ENCODE assay signal across 24 cellular contexts in genomic region chr2:19722486-19723420, GRCh38.
DNase-seq lines count a peak whose midpoint lies in the region; ATAC-seq and TF ChIP-seq lines count a peak whose summit lies in the region.
"Had no signal": no experiment of that assay in that cellular context is flagged by ENCODE, and none has a peak within 500 bp of the region (broad histone marks: within the 10 kb centered on the region; RNA-seq: fewer than 3 reads in every experiment).

No MANE protein-coding gene starts in this region.

- no peak for TF ChIP-seq EP300 in sigmoid colon (IDR thresholded peaks at IDR 0.05)

- H3K36me3 ChIP-seq in fibroblast of lung (ENCODE audit: control insufficient read depth, insufficient read depth, low read length): no peaks in the 10 kb centered on the region
- H3K36me3 ChIP-seq in sigmoid colon: no peaks in the 10 kb centered on the region
- H3K36me3 ChIP-seq: ovary, right lobe of liver, upper lobe of left lung had no signal

- TF ChIP-seq CTCF in fibroblast of lung (conservative IDR thresholded peaks at IDR 0.05 in 1 of 2, IDR thresholded peaks at IDR 0.05 in 1 of 2; ENCODE audit: low read depth in 1 of 2, low read length in 2 of 2): no peak
- no peak for TF ChIP-seq CTCF in sigmoid colon (IDR thresholded peaks at IDR 0.05)

- no peak overlapping the region for H2AFZ ChIP-seq in fibroblast of lung (ENCODE audit: low read length)
- H2AFZ ChIP-seq: hepatocyte had no signal

- intact Hi-C loops in sigmoid colon (cut with DNase I): no loop called here

- H3K9ac ChIP-seq in fibroblast of lung (ENCODE audit: insufficient read depth, low read length): no peak overlapping the region

- WGBS in sigmoid colon, 2 donors: 69 to 77% methylated on average over 10 of the region's 10 CpGs

- ATAC-seq in GM19452 (IDR thresholded peaks at IDR 0.05; ENCODE audit: unreplicated experiment) (no peak), SK-N-SH treated with all-trans-retinoic acid at 6 μM for 48 hours (no peak)
- ATAC-seq: effector memory CD8-positive, alpha-beta T cell; HepG2 had no signal

- no peak overlapping the region for H3K4me2 ChIP-seq in fibroblast of lung (ENCODE audit: extremely low read depth, insufficient read depth, low read length)
- H3K4me2 ChIP-seq: hepatocyte had no signal

- H3K4me1 ChIP-seq in fibroblast of lung (ENCODE audit: control insufficient read depth, extremely low read depth, insufficient read depth, low read length) (peaks cover 5% of the 10 kb centered on the region), sigmoid colon (peaks cover 0 to 12% (median 5%) of the 10 kb centered on the region in 4 donors)
- H3K4me1 ChIP-seq: right lobe of liver, upper lobe of left lung had no signal

- no peak overlapping the region for H3K4me3 ChIP-seq in fibroblast of lung (replicated peaks in 1 of 4; ENCODE audit: control extremely low read depth in 1 of 4, insufficient read depth in 1 of 4, low read depth in 3 of 4, low read length in 4 of 4)
- no peak overlapping the region for H3K4me3 ChIP-seq in sigmoid colon
- H3K4me3 ChIP-seq: hepatocyte, lung, ovary, right lobe of liver, upper lobe of left lung had no signal

- no peaks in the 10 kb centered on the region for H3K79me2 ChIP-seq in fibroblast of lung (ENCODE audit: control insufficient read depth, insufficient read depth, low read length)
- H3K79me2 ChIP-seq: hepatocyte had no signal

- H3K27me3 ChIP-seq in fibroblast of lung (ENCODE audit: control insufficient read depth, insufficient read depth, low read length) (no peaks in the 10 kb centered on the region), sigmoid colon (no peaks in the 10 kb centered on the region)
- H3K27me3 ChIP-seq: hepatocyte, ovary, right lobe of liver, upper lobe of left lung had no signal

- no peak for TF ChIP-seq POLR2A in sigmoid colon (IDR thresholded peaks at IDR 0.05)

- no peaks in the 10 kb centered on the region for H4K20me1 ChIP-seq in fibroblast of lung (ENCODE audit: control insufficient read depth, extremely low read depth, insufficient read depth, low read length)

- H3K9me3 ChIP-seq in fibroblast of lung (ENCODE audit: control insufficient read depth, insufficient read depth, low read depth, low read length): no peaks in the 10 kb centered on the region
- H3K9me3 ChIP-seq in sigmoid colon: no peaks in the 10 kb centered on the region
- H3K9me3 ChIP-seq: ovary, right lobe of liver, upper lobe of left lung had no signal

- H3K27ac ChIP-seq in fibroblast of lung (ENCODE audit: insufficient read depth, low read length) (peak overlapping the region; percentile 8), sigmoid colon (peak overlapping the region in 1 of 4 donors; percentile 21)
- H3K27ac ChIP-seq: 22Rv1, hepatocyte, ovary, right lobe of liver, upper lobe of left lung had no signal

- DNase-seq in DMS 273 (lab: John Stamatoyannopoulos, UW; ENCODE audit: unreplicated experiment) (peak; percentile 18), DMS 273 treated with DMSO at 0.1 percent for 48 hours (lab: John Stamatoyannopoulos, UW) (no peak), NCI-H345 (lab: John Stamatoyannopoulos, UW) (peak; percentile 50), fibroblast of lung (ENCODE audit: low read depth in 2 of 2) (no peak), sigmoid colon (peak; percentile 55), UCSD-AML1 (lab: John Stamatoyannopoulos, UW; ENCODE audit: unreplicated experiment) (no peak)
- DNase-seq: activated CD4-positive, alpha-beta T cell treated with anti-CD3 and anti-CD28 coated beads for 4 hours; activated CD8-positive, alpha-beta memory T cell treated with anti-CD3 and anti-CD28 coated beads, Interleukin-2, amount 50 U/mL, for 48 hours; activated effector memory CD4-positive, alpha-beta T cell treated with Interleukin-2 at 50 U/mL for 16 hours; C1 segment of cervical spinal cord; cerebellar nuclear complex; effector memory CD8-positive, alpha-beta T cell; islet precursor cell; NCI-H146; NCI-H2227 treated with DMSO at 0.1 percent for 48 hours; ovary; right lobe of liver; upper lobe of left lung had no signal

TF ChIP-seq in SK-N-SH treated with all-trans-retinoic acid at 6 μM for 48 hours, 23 proteins besides CTCF, POLR2A, EP300 and RAD21:
- no peak for TF ChIP-seq ZC3H10 (CRISPR knock-in tag; IDR thresholded peaks at IDR 0.05)
- no peak for TF ChIP-seq ZNF70 (CRISPR knock-in tag; IDR thresholded peaks at IDR 0.05)
- no peak for TF ChIP-seq BACH2 (CRISPR knock-in tag; IDR thresholded peaks at IDR 0.05; ENCODE audit: borderline replicate concordance)
- TF ChIP-seq ESRRG (CRISPR knock-in tag; IDR thresholded peaks at IDR 0.05): no peak
- TF ChIP-seq ISL1 (CRISPR knock-in tag; IDR thresholded peaks at IDR 0.05): no peak

Comparison
In these comparisons a context has a peak if more than half of its experiments do, and no peak if none do; other contexts are left out.
1. DNase-seq: peak in DMS 273 (single experiment), NCI-H345 (single experiment) and sigmoid colon (single experiment); none in DMS 273 treated with DMSO at 0.1 percent for 48 hours (single experiment), fibroblast of lung (0 of 2) and UCSD-AML1 (single experiment).